ENCODE assay signal across 12 cellular contexts in genomic region chr19:1018393-1018792, GRCh38. TPM values are rescaled to one million over a fixed set of nuclear protein-coding genes. Genes with fewer than 3 reads are reported as not detected.
A peak's percentile ranks its signal among the peaks of the same experiment; 100 is the strongest.
DNase-seq lines count a peak whose midpoint lies in the region; ATAC-seq and TF ChIP-seq lines count a peak whose summit lies in the region.
"Had no signal": no experiment of that assay in that cellular context is flagged by ENCODE, and none has a peak within 500 bp of the region (broad histone marks: within the 10 kb centered on the region; RNA-seq: fewer than 3 reads in every experiment).

No MANE protein-coding gene starts in this region.

- 68% methylated on average over 5 of the region's 5 CpGs for WGBS in mammary epithelial cell (ENCODE audit: low coverage, missing lambda C conversion rate)
- 86 to 89% methylated on average over 5 of the region's 5 CpGs for WGBS in thyroid gland, 2 donors

- TF ChIP-seq POLR2A in thyroid gland (IDR thresholded peaks at IDR 0.05): no peak

- H3K27ac ChIP-seq in MM.1S (ENCODE audit: low read length) (peak overlapping the region; percentile 60; the same call in 1 of the 2 replicates), mammary epithelial cell (ENCODE audit: insufficient read depth, low read depth, low read length) (no peak overlapping the region), thyroid gland (no peak overlapping the region)
- H3K27ac ChIP-seq: prostate gland had no signal

- intact Hi-C loops in mammary epithelial cell (cut with micrococcal nuclease) (no loop called here), thyroid gland (cut with DNase I) (no loop called here)

- H3K4me1 ChIP-seq in MM.1S (ENCODE audit: low read length) (peaks cover 45% of the 10 kb centered on the region), mammary epithelial cell (ENCODE audit: insufficient read depth, low read length) (peaks cover 45% of the 10 kb centered on the region), skeletal muscle satellite cell (ENCODE audit: control insufficient read depth, insufficient read depth, low read length) (peaks cover 40% of the 10 kb centered on the region), thyroid gland (peaks cover 43 to 58% of the 10 kb centered on the region in 2 donors)

- peak overlapping the region; percentile 73; the same call in 1 of the 2 replicates for H3K4me2 ChIP-seq in MM.1S (ENCODE audit: low read depth, low read length)
- peak overlapping the region; percentile 82 for H3K4me2 ChIP-seq in mammary epithelial cell (ENCODE audit: insufficient read depth, low read depth, low read length)
- H3K4me2 ChIP-seq in skeletal muscle satellite cell (ENCODE audit: low read length): peak overlapping the region; percentile 100

- TF ChIP-seq CTCF in MM.1S (IDR thresholded peaks at IDR 0.05; ENCODE audit: low read length) (no peak), mammary epithelial cell (conservative IDR thresholded peaks at IDR 0.05 in 1 of 2, IDR thresholded peaks at IDR 0.05 in 1 of 2; ENCODE audit: extremely low read depth in 1 of 2, insufficient read depth in 1 of 2, low read depth in 1 of 2, low read length in 2 of 2) (no peak), thyroid gland (IDR thresholded peaks at IDR 0.05) (no peak)

- CTCF ChIA-PET in mammary epithelial cell (lab: Charles Lee; ENCODE audit: low non-redundant PET): no interaction called here

- H3K9me3 ChIP-seq in MM.1S (replicated peaks; ENCODE audit: insufficient read depth, low read length) (no peaks in the 10 kb centered on the region), mammary epithelial cell (replicated peaks; ENCODE audit: insufficient read depth, low read length) (no peaks in the 10 kb centered on the region), skeletal muscle satellite cell (replicated peaks; ENCODE audit: low read length) (no peaks in the 10 kb centered on the region), thyroid gland (no peaks in the 10 kb centered on the region)
- H3K9me3 ChIP-seq: prostate gland had no signal

- no peaks in the 10 kb centered on the region for H3K9me2 ChIP-seq in MM.1S (replicated peaks; ENCODE audit: insufficient read depth, low read length)

- no peaks in the 10 kb centered on the region for H3K9me3 Mint-ChIP-seq in T-helper 2 cell treated with Interferon-gamma antibody and Interleukin-4, amounts not matched to agents 5 μg/mL and 100 μg/mL, for 36 hours

- H3K27ac Mint-ChIP-seq in T-helper 2 cell treated with Interferon-gamma antibody and Interleukin-4, amounts not matched to agents 5 μg/mL and 100 μg/mL, for 36 hours: peak overlapping the region; percentile 52

- peaks cover 17% of the 10 kb centered on the region for H3K4me1 Mint-ChIP-seq in T-helper 2 cell treated with Interferon-gamma antibody and Interleukin-4, amounts not matched to agents 5 μg/mL and 100 μg/mL, for 36 hours (ENCODE audit: low read depth)

- peak overlapping the region; percentile 97 for H3K4me3 Mint-ChIP-seq in T-helper 2 cell treated with Interferon-gamma antibody and Interleukin-4, amounts not matched to agents 5 μg/mL and 100 μg/mL, for 36 hours

- no TSS peak for BruUV-seq in mammary epithelial cell (replicated peaks; lab: Mats Ljungman, UMichigan)

- H2AFZ ChIP-seq in MM.1S (ENCODE audit: low read length) (no peak overlapping the region), mammary epithelial cell (ENCODE audit: low read depth, low read length) (no peak overlapping the region)

- peaks cover 25% of the 10 kb centered on the region for H4K20me1 ChIP-seq in MM.1S (ENCODE audit: insufficient read depth, low read length)
- H4K20me1 ChIP-seq in mammary epithelial cell (ENCODE audit: insufficient read depth, low read length): peaks cover 9% of the 10 kb centered on the region

- H3K36me3 ChIP-seq in MM.1S (replicated peaks; ENCODE audit: insufficient read depth, low read length): no peaks in the 10 kb centered on the region; the same call in 1 of the 2 replicates
- H3K36me3 ChIP-seq in mammary epithelial cell (ENCODE audit: insufficient read depth, low read length): no peaks in the 10 kb centered on the region
- peaks cover 17% of the 10 kb centered on the region for H3K36me3 ChIP-seq in skeletal muscle satellite cell (ENCODE audit: insufficient read depth, low read length)
- peaks cover 0 to 6% of the 10 kb centered on the region in 2 donors for H3K36me3 ChIP-seq in thyroid gland
- H3K36me3 ChIP-seq: prostate gland had no signal

- peaks cover 73% of the 10 kb centered on the region for H3K79me2 ChIP-seq in MM.1S (ENCODE audit: low read length)
- H3K79me2 ChIP-seq in mammary epithelial cell (ENCODE audit: insufficient read depth, low read length): peaks cover 76% of the 10 kb centered on the region

- dilution Hi-C loops in mammary epithelial cell (cut with HindIII; ENCODE audit: low sequenced_read_pairs): no loop called here

- in situ Hi-C loops in mammary epithelial cell (cut with MboI; ENCODE audit: low sequenced_read_pairs in 2 of 2): no loop called here

- H3K9ac ChIP-seq in MM.1S (ENCODE audit: low read length) (peak overlapping the region; percentile 11; the same call in 1 of the 2 replicates), mammary epithelial cell (ENCODE audit: insufficient read depth, low read length) (no peak overlapping the region), skeletal muscle satellite cell (ENCODE audit: low read depth, low read length) (no peak overlapping the region)

- H3K4me3 ChIP-seq in MM.1S (ENCODE audit: low read length) (no peak overlapping the region), mammary epithelial cell (replicated peaks in 1 of 3; ENCODE audit: insufficient read depth in 1 of 3, low read depth in 2 of 3, low read length in 3 of 3) (no peak overlapping the region), skeletal muscle satellite cell (ENCODE audit: low read length) (no peak overlapping the region), thyroid gland (replicated peaks in 1 of 3) (no peak overlapping the region)

- no peaks in the 10 kb centered on the region for H3K27me3 ChIP-seq in MM.1S (replicated peaks; ENCODE audit: insufficient read depth, low read length)
- no peaks in the 10 kb centered on the region for H3K27me3 ChIP-seq in mammary epithelial cell (ENCODE audit: insufficient read depth, low read length)
- H3K27me3 ChIP-seq in skeletal muscle satellite cell (ENCODE audit: control insufficient read depth, insufficient read depth, low read length): no peaks in the 10 kb centered on the region
- no peaks in the 10 kb centered on the region for H3K27me3 ChIP-seq in thyroid gland

- peaks cover 30% of the 10 kb centered on the region for H3F3A ChIP-seq in MM.1S (ENCODE audit: insufficient read depth, low read length)

- no peak for ATAC-seq in HG02588 (IDR thresholded peaks at IDR 0.05; ENCODE audit: unreplicated experiment)

- peaks cover 6% of the 10 kb centered on the region for H3K36me3 Mint-ChIP-seq in T-helper 2 cell treated with Interferon-gamma antibody and Interleukin-4, amounts not matched to agents 5 μg/mL and 100 μg/mL, for 36 hours (ENCODE audit: low read depth)

- no peak for DNase-seq in T-helper 2 cell treated with Interferon-gamma antibody and Interleukin-4, amounts not matched to agents 5 μg/mL and 100 μg/mL, for 36 hours (ENCODE audit: low spot score)
- DNase-seq in T-helper 2 cell (no peak), MM.1S (no peak), mammary epithelial cell (no peak), thyroid gland (no peak), DMS 273 (lab: John Stamatoyannopoulos, UW; ENCODE audit: unreplicated experiment) (no peak)
- DNase-seq: activated effector memory CD4-positive, alpha-beta T cell treated with Interleukin-2 at 50 U/mL for 16 hours; NCI-H2029 treated with DMSO at 0.1 percent for 48 hours had no signal

- H3K27me3 Mint-ChIP-seq in T-helper 2 cell treated with Interferon-gamma antibody and Interleukin-4, amounts not matched to agents 5 μg/mL and 100 μg/mL, for 36 hours (ENCODE audit: low read depth): no peaks in the 10 kb centered on the region

RNA-seq across cellular contexts. Expression of gene TMEM259, which starts 2.5 kb away (rescaled TPM):
- total RNA-seq in mammary epithelial cell: 100 to 1,000 TPM; 104 to 152 TPM
- polyA plus RNA-seq in mammary epithelial cell: 122 TPM
- 81.8 TPM for polyA minus RNA-seq in mammary epithelial cell
- 74.0 and 76.0 TPM in 2 replicates for total RNA-seq in skeletal muscle satellite cell (2012; rRNA removed)
- 100 to 1,000 TPM; 162 to 238 (median 192) TPM for total RNA-seq in thyroid gland

RNA-seq across cellular contexts. Expression of gene RNU6-2, which starts 2.9 kb away (rescaled TPM):
- total RNA-seq in mammary epithelial cell: not detected
- polyA plus RNA-seq in mammary epithelial cell: not detected
- polyA minus RNA-seq in mammary epithelial cell: not detected
- total RNA-seq in skeletal muscle satellite cell (2012; rRNA removed): not detected in 2 replicates
- not detected for total RNA-seq in thyroid gland
- total RNA-seq: prostate gland, SK-MEL-5 had no signal

RNA-seq across cellular contexts. Expression of gene CNN2, which starts 8.0 kb away (rescaled TPM):
- total RNA-seq in mammary epithelial cell (100 to 1,000 TPM; 420 to 485 TPM), thyroid gland (10 to 100 TPM; 60.7 to 88.2 (median 82.2) TPM)
- polyA plus RNA-seq in mammary epithelial cell: 287 TPM
- 688 TPM for polyA minus RNA-seq in mammary epithelial cell
- 63.9 and 119 TPM in 2 replicates for total RNA-seq in skeletal muscle satellite cell (2012; rRNA removed)

RNA-seq across cellular contexts. Expression of gene GRIN3B, which starts 18.2 kb away (rescaled TPM):
- total RNA-seq in mammary epithelial cell: 1 to 10 TPM in 1 of 2 donors, under 1 TPM in 1; 0.67 to 1.1 TPM
- polyA plus RNA-seq in mammary epithelial cell: 0.67 TPM
- polyA minus RNA-seq in mammary epithelial cell: not detected
- 0.22 TPM in 1 of 2 replicates, not detected in the other for total RNA-seq in skeletal muscle satellite cell (2012; rRNA removed)
- under 1 TPM in 1 of 4 donors, not detected in 3; 0.22 TPM for total RNA-seq in thyroid gland

RNA-seq across cellular contexts. Expression of gene ABCA7, which starts 21.5 kb away (rescaled TPM):
- total RNA-seq in mammary epithelial cell (10 to 100 TPM; 14.3 to 28.4 TPM), thyroid gland (10 to 100 TPM; 15.5 to 58.7 (median 29.8) TPM)
- 7.4 TPM for polyA plus RNA-seq in mammary epithelial cell
- 21.8 TPM for polyA minus RNA-seq in mammary epithelial cell
- total RNA-seq in skeletal muscle satellite cell (2012; rRNA removed): 4.8 and 5.1 TPM in 2 replicates

Comparison
In these comparisons a context has a peak if more than half of its experiments do, and no peak if none do; other contexts are left out.
1. RNA of gene CNN2, which starts 8.0 kb away (total RNA-seq): 420 to 485 TPM in mammary epithelial cell; 60.7 to 88.2 TPM in thyroid gland; every median in the first group is over 4 times any median in the second.
2. Peak in every context shown above with its lines, with median percentiles within 50 percentile points of each other: H3K4me2 ChIP-seq.